In genomic region chr9:20640331-20641187, GRCh38 we compare ENCODE assay signal across 8 cellular contexts. TPM values are rescaled to one million over a fixed set of nuclear protein-coding genes. Genes with fewer than 3 reads are reported as not detected.
DNase-seq lines count a peak whose midpoint lies in the region; ATAC-seq lines count a peak whose summit lies in the region.

No MANE protein-coding gene starts in this region.

- no peaks in the 10 kb centered on the region for H3K36me3 Mint-ChIP-seq in activated T-cell treated with anti-CD3 and anti-CD28 coated beads, Interleukin-2, amount 50 U/mL, for 4 hours (ENCODE audit: insufficient read depth)

- H3K4me1 Mint-ChIP-seq in activated T-cell treated with anti-CD3 and anti-CD28 coated beads, Interleukin-2, amount 50 U/mL, for 4 hours (ENCODE audit: low read depth): peaks cover 15% of the 10 kb centered on the region

- no peaks in the 10 kb centered on the region for H3K27me3 Mint-ChIP-seq in activated T-cell treated with anti-CD3 and anti-CD28 coated beads, Interleukin-2, amount 50 U/mL, for 4 hours (ENCODE audit: low read depth)

- DNase-seq in NCI-H187 (lab: John Stamatoyannopoulos, UW) (peak; percentile 9 to 43), NCI-H187 treated with DMSO at 0.1 percent for 48 hours (lab: John Stamatoyannopoulos, UW) (no peak), NCI-H226 (peak; percentile 42), left ventricle myocardium superior (peak; percentile 82), Kasumi-1 (lab: John Stamatoyannopoulos, UW) (no peak)
- DNase-seq in activated T-cell treated with anti-CD3 and anti-CD28 coated beads, Interleukin-2, amount 50 U/mL, for 4 hours: peak; percentile 80
- peak; percentile 56 for DNase-seq in stimulated activated CD8-positive, alpha-beta memory T cell treated with anti-CD3 and anti-CD28 coated beads, Interleukin-15, amount 100 ng/mL, for 1 hour (ENCODE audit: low read depth)

- intact Hi-C loops in left ventricle myocardium superior (cut with micrococcal nuclease): no loop called here

- no peaks in the 10 kb centered on the region for H3K9me3 Mint-ChIP-seq in activated T-cell treated with anti-CD3 and anti-CD28 coated beads, Interleukin-2, amount 50 U/mL, for 4 hours

- peak; percentile 88 for ATAC-seq in HG02973 (IDR thresholded peaks at IDR 0.05; ENCODE audit: unreplicated experiment)
- peak; percentile 88 to 91 for ATAC-seq in activated T-cell treated with anti-CD3 and anti-CD28 coated beads, Interleukin-2, amount 50 U/mL, for 4 hours
- ATAC-seq in left ventricle myocardium superior: peak; percentile 63

- peak overlapping the region; percentile 59 for H3K4me3 Mint-ChIP-seq in activated T-cell treated with anti-CD3 and anti-CD28 coated beads, Interleukin-2, amount 50 U/mL, for 4 hours

RNA-seq across cellular contexts. Expression of gene MLLT3, which starts 18.3 kb away (rescaled TPM):
- 10 to 100 TPM; 13.0 to 19.0 (median 14.6) TPM for total RNA-seq in activated T-cell treated with anti-CD3 and anti-CD28 coated beads, Interleukin-2, amount 50 U/mL, for 4 hours
- 15.4 TPM for total RNA-seq in left ventricle myocardium superior

RNA-seq across cellular contexts. Expression of gene FOCAD, which starts 43.5 kb away (rescaled TPM):
- total RNA-seq in activated T-cell treated with anti-CD3 and anti-CD28 coated beads, Interleukin-2, amount 50 U/mL, for 4 hours: 10 to 100 TPM; 15.5 to 19.9 (median 18.6) TPM
- total RNA-seq in left ventricle myocardium superior: 29.0 TPM

Comparison
In these comparisons a context has a peak if more than half of its experiments do, and no peak if none do; other contexts are left out.
1. DNase-seq: peak in NCI-H187 (2 of 2), NCI-H226 (single experiment), activated T-cell treated with anti-CD3 and anti-CD28 coated beads, Interleukin-2, amount 50 U/mL, for 4 hours (single experiment), left ventricle myocardium superior (single experiment) and stimulated activated CD8-positive, alpha-beta memory T cell treated with anti-CD3 and anti-CD28 coated beads, Interleukin-15, amount 100 ng/mL, for 1 hour (single experiment); none in NCI-H187 treated with DMSO at 0.1 percent for 48 hours (single experiment) and Kasumi-1 (0 of 2).
2. Peak in every context shown above with its lines, with median percentiles within 50 percentile points of each other: ATAC-seq.